ENCODE assay signal across 11 cellular contexts in the genomic region with DNA sequence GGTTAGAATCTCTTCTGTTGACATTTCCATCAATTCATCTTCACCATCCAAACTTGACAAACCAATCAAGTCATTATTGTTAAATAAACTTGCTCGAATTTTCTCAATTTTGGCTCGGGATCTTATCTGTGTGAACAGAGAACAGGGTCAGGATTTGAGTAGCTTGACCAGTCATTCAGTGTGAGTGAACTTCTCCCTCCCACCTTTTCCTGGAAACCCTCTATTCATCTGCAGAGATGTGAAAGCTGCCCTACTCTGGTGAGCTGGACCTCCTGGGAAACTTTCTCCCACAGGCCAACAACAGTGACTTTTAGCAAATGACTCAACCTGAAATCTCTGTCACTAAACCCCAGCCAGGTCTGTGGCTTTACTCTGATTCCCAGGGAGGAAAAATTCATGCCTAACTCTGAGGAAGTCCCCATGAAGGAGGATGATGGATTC. TPM values are rescaled to one million over a fixed set of nuclear protein-coding genes. Genes with fewer than 3 reads are reported as not detected.
A peak's percentile ranks its signal among the peaks of the same experiment; 100 is the strongest.
DNase-seq lines count a peak whose midpoint lies in the region; ATAC-seq, FAIRE-seq and TF ChIP-seq lines count a peak whose summit lies in the region.
"Had no signal": no experiment of that assay in that cellular context is flagged by ENCODE, and none has a peak within 500 bp of the region (broad histone marks: within the 10 kb centered on the region; RNA-seq: fewer than 3 reads in every experiment).

No MANE protein-coding gene starts in this region.

- peak; percentile 44 for DNase-seq in stimulated activated CD4-positive, alpha-beta T cell treated with anti-CD3 and anti-CD28 coated beads, Interleukin-15, amount 100 ng/mL, for 24 hours
- no peak for DNase-seq in stimulated activated CD4-positive, alpha-beta T cell treated with anti-CD3 and anti-CD28 coated beads, Interleukin-4, amount 100 ng/mL, for 4 hours
- DNase-seq in WTC11 (ENCODE audit: low spot score) (no peak), hepatic stellate cell (ENCODE audit: low spot score) (peak; percentile 55), D341Med (ENCODE audit: low spot score) (no peak), urothelium cell line (ENCODE audit: low spot score) (no peak), mucosa of gallbladder (ENCODE audit: low spot score) (no peak), NCI-H187 (lab: John Stamatoyannopoulos, UW) (no peak)
- DNase-seq: CD8-positive, alpha-beta T cell; heart left ventricle; naive thymus-derived CD8-positive, alpha-beta T cell had no signal

- TF ChIP-seq CTCF in WTC11 (IDR thresholded peaks at IDR 0.05): no peak

- peak overlapping the region; percentile 82 for H3K27ac Mint-ChIP-seq in WTC11
- H3K27ac Mint-ChIP-seq: CD8-positive, alpha-beta T cell had no signal

- H3K9me3 Mint-ChIP-seq in WTC11: no peaks in the 10 kb centered on the region
- H3K9me3 Mint-ChIP-seq: CD8-positive, alpha-beta T cell; naive thymus-derived CD8-positive, alpha-beta T cell had no signal

- H3K36me3 Mint-ChIP-seq in WTC11: peaks cover 10% of the 10 kb centered on the region

- peaks cover 17% of the 10 kb centered on the region for H3K4me1 Mint-ChIP-seq in WTC11
- H3K4me1 Mint-ChIP-seq: naive thymus-derived CD8-positive, alpha-beta T cell had no signal

- no peaks in the 10 kb centered on the region for H3K27me3 Mint-ChIP-seq in WTC11 (ENCODE audit: low read depth)
- H3K27me3 Mint-ChIP-seq: naive thymus-derived CD8-positive, alpha-beta T cell had no signal

- CTCF ChIA-PET in WTC11 (lab: Charles Lee): interaction anchor here (0.9 to 1.9 kb wide), 4 partner anchors 15 to 204 kb away, joined by 3 to 13 read pairs (median 4); no protein-coding TSS in a partner anchor

- FAIRE-seq in urothelium cell line (lab: Jason Lieb, UNC): no peak

- peak; percentile 14 for ATAC-seq in WTC11
- ATAC-seq: CD8-positive, alpha-beta T cell; naive thymus-derived CD8-positive, alpha-beta T cell had no signal

- POLR2A ChIA-PET in WTC11 (lab: Charles Lee): no interaction called here

- H3K4me3 Mint-ChIP-seq in WTC11: no peak overlapping the region
- H3K4me3 Mint-ChIP-seq: CD8-positive, alpha-beta T cell; naive thymus-derived CD8-positive, alpha-beta T cell had no signal

TF ChIP-seq in WTC11, 78 proteins besides CTCF, POLR2A, EP300 and RAD21:
- TF ChIP-seq ELF4 (CRISPR knock-in tag; IDR thresholded peaks at IDR 0.05; ENCODE audit: low read depth) (no peak), RORB (CRISPR knock-in tag; IDR thresholded peaks at IDR 0.05) (no peak), IRF2 (CRISPR knock-in tag; IDR thresholded peaks at IDR 0.05; ENCODE audit: borderline replicate concordance, low read depth) (no peak), GABPB1 (CRISPR knock-in tag; IDR thresholded peaks at IDR 0.05) (no peak), NFE2L1 (CRISPR knock-in tag; IDR thresholded peaks at IDR 0.05) (no peak), CBFB (CRISPR knock-in tag; IDR thresholded peaks at IDR 0.05; ENCODE audit: low read depth) (no peak), JUN (CRISPR knock-in tag; IDR thresholded peaks at IDR 0.05) (no peak), ZNF232 (CRISPR knock-in tag; IDR thresholded peaks at IDR 0.05) (no peak)
- TF ChIP-seq, protein P1, sequence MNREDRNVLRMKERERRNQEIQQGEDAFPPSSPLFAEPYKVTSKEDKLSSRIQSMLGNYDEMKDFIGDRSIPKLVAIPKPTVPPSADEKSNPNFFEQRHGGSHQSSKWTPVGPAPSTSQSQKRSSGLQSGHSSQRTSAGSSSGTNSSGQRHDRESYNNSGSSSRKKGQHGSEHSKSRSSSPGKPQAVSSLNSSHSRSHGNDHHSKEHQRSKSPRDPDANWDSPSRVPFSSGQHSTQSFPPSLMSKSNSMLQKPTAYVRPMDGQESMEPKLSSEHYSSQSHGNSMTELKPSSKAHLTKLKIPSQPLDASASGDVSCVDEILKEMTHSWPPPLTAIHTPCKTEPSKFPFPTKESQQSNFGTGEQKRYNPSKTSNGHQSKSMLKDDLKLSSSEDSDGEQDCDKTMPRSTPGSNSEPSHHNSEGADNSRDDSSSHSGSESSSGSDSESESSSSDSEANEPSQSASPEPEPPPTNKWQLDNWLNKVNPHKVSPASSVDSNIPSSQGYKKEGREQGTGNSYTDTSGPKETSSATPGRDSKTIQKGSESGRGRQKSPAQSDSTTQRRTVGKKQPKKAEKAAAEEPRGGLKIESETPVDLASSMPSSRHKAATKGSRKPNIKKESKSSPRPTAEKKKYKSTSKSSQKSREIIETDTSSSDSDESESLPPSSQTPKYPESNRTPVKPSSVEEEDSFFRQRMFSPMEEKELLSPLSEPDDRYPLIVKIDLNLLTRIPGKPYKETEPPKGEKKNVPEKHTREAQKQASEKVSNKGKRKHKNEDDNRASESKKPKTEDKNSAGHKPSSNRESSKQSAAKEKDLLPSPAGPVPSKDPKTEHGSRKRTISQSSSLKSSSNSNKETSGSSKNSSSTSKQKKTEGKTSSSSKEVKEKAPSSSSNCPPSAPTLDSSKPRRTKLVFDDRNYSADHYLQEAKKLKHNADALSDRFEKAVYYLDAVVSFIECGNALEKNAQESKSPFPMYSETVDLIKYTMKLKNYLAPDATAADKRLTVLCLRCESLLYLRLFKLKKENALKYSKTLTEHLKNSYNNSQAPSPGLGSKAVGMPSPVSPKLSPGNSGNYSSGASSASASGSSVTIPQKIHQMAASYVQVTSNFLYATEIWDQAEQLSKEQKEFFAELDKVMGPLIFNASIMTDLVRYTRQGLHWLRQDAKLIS (CRISPR knock-in tag; IDR thresholded peaks at IDR 0.05; ENCODE audit: borderline replicate concordance): no peak
- TF ChIP-seq, protein P2, sequence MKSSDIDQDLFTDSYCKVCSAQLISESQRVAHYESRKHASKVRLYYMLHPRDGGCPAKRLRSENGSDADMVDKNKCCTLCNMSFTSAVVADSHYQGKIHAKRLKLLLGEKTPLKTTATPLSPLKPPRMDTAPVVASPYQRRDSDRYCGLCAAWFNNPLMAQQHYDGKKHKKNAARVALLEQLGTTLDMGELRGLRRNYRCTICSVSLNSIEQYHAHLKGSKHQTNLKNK (CRISPR knock-in tag; IDR thresholded peaks at IDR 0.05): no peak
- TF ChIP-seq, protein P3, sequence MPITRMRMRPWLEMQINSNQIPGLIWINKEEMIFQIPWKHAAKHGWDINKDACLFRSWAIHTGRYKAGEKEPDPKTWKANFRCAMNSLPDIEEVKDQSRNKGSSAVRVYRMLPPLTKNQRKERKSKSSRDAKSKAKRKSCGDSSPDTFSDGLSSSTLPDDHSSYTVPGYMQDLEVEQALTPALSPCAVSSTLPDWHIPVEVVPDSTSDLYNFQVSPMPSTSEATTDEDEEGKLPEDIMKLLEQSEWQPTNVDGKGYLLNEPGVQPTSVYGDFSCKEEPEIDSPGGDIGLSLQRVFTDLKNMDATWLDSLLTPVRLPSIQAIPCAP (CRISPR knock-in tag; IDR thresholded peaks at IDR 0.05): no peak
- TF ChIP-seq, protein P4, sequence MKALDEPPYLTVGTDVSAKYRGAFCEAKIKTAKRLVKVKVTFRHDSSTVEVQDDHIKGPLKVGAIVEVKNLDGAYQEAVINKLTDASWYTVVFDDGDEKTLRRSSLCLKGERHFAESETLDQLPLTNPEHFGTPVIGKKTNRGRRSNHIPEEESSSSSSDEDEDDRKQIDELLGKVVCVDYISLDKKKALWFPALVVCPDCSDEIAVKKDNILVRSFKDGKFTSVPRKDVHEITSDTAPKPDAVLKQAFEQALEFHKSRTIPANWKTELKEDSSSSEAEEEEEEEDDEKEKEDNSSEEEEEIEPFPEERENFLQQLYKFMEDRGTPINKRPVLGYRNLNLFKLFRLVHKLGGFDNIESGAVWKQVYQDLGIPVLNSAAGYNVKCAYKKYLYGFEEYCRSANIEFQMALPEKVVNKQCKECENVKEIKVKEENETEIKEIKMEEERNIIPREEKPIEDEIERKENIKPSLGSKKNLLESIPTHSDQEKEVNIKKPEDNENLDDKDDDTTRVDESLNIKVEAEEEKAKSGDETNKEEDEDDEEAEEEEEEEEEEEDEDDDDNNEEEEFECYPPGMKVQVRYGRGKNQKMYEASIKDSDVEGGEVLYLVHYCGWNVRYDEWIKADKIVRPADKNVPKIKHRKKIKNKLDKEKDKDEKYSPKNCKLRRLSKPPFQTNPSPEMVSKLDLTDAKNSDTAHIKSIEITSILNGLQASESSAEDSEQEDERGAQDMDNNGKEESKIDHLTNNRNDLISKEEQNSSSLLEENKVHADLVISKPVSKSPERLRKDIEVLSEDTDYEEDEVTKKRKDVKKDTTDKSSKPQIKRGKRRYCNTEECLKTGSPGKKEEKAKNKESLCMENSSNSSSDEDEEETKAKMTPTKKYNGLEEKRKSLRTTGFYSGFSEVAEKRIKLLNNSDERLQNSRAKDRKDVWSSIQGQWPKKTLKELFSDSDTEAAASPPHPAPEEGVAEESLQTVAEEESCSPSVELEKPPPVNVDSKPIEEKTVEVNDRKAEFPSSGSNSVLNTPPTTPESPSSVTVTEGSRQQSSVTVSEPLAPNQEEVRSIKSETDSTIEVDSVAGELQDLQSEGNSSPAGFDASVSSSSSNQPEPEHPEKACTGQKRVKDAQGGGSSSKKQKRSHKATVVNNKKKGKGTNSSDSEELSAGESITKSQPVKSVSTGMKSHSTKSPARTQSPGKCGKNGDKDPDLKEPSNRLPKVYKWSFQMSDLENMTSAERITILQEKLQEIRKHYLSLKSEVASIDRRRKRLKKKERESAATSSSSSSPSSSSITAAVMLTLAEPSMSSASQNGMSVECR (CRISPR knock-in tag; IDR thresholded peaks at IDR 0.05; ENCODE audit: borderline replicate concordance): no peak
TF ChIP-seq in WTC11: peak in this region for 0.

RNA-seq across cellular contexts. Expression of a gene that starts 57.8 kb away (rescaled TPM):
- total RNA-seq in WTC11 (2021) (24.8 to 25.8 TPM (median 25.1 TPM) in 3 replicates), mucosa of gallbladder (28.1 TPM)

Comparison
In these comparisons a context has a peak if more than half of its experiments do, and no peak if none do; other contexts are left out.
1. DNase-seq: peak in stimulated activated CD4-positive, alpha-beta T cell treated with anti-CD3 and anti-CD28 coated beads, Interleukin-15, amount 100 ng/mL, for 24 hours (single experiment) and hepatic stellate cell (single experiment); none in stimulated activated CD4-positive, alpha-beta T cell treated with anti-CD3 and anti-CD28 coated beads, Interleukin-4, amount 100 ng/mL, for 4 hours (0 of 2), WTC11 (single experiment), D341Med (single experiment), urothelium cell line (single experiment), mucosa of gallbladder (single experiment) and NCI-H187 (0 of 2).